Comparison of ENCODE assay signal across 9 cellular contexts in the genomic region with DNA sequence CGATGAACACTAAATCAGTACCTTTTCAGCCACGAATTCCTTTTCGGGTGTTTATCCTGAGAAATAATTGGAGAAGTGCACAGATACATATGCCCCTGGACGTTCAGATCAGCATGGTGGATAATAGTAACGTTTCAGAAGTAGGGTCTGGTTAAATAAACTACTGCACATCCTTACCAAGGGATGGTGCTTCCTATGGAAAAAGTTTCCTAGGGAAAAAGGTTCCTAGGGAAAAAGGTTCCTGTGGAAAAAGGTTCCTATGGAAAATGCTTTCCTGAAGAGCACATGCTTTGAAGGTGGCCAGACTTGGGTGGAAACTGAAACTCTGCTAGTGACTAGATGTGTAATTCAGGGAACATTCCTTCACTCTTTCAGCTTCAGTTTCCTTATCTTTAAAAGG. TPM values are rescaled to one million over a fixed set of nuclear protein-coding genes. Genes with fewer than 3 reads are reported as not detected.
DNase-seq lines count a peak whose midpoint lies in the region; ATAC-seq, FAIRE-seq and TF ChIP-seq lines count a peak whose summit lies in the region.
"Not testable (repeated sequence)": the region's sequence is repeated elsewhere in the genome, so short reads cannot be mapped to it uniquely, and the experiment has no call there.
"Had no signal": no experiment of that assay in that cellular context is flagged by ENCODE, and none has a peak within 500 bp of the region (broad histone marks: within the 10 kb centered on the region; RNA-seq: fewer than 3 reads in every experiment).

No MANE protein-coding gene starts in this region.

- not testable (repeated sequence) for H3K27me3 ChIP-seq in BLaER1 treated with 17β-estradiol and CSF1 and Interleukin-3, amounts not matched to agents 10 nM and 100 nM; HCT116 (ENCODE audit: insufficient read depth, low read length)

- not testable (repeated sequence) for H3K27me3 Mint-ChIP-seq in T-helper 17 cell; activated T-helper 17 cell treated with anti-CD3 and anti-CD28 coated beads, Interleukin-2, amount 50 U/mL, for 72 hours; central memory CD8-positive, alpha-beta T cell

- H3K36me3 ChIP-seq in BLaER1 treated with 17β-estradiol and CSF1 and Interleukin-3, amounts not matched to agents 10 nM and 100 nM; HCT116 (ENCODE audit: control insufficient read depth in 1 of 2, insufficient read depth in 2 of 2, low read length in 2 of 2): not testable (repeated sequence)

- not testable (repeated sequence) for BruUV-seq in HCT116 (replicated peaks; lab: Mats Ljungman, UMichigan)

- not testable (repeated sequence) for DNase-seq in GM12891 (ENCODE audit: insufficient read length, low spot score); T-helper 17 cell; central memory CD8-positive, alpha-beta T cell (ENCODE audit: low spot score in 2 of 2); stimulated activated effector memory CD8-positive, alpha-beta T cell treated with anti-CD3 and anti-CD28 coated beads, Interleukin-12 subunit alpha, Interleukin-12 subunit beta, amount 100 ng/mL, for 72 hours (ENCODE audit: low spot score in 2 of 2)
- peak; percentile 8 for DNase-seq in HCT116 (ENCODE audit: low read depth, low spot score)

- POLR2A ChIA-PET in HCT116 (lab: Charles Lee), result not testable (repeated sequence)

- intact Hi-C loops in HCT116 (cut with micrococcal nuclease), result loop anchor here (2.0 kb wide), 1 partner anchor 128 kb away; no protein-coding TSS in a partner anchor

- not testable (repeated sequence) for TF ChIP-seq POLR2A in GM12891 (IDR thresholded peaks at IDR 0.05; ENCODE audit: low read depth, low read length); HCT116 (IDR thresholded peaks at IDR 0.05; ENCODE audit: borderline replicate concordance, extremely low read depth, insufficient read depth, insufficient read length)

- not testable (repeated sequence) for TF ChIP-seq RAD21 in HCT116 (IDR thresholded peaks at IDR 0.05; ENCODE audit: low read depth)

- H4K20me1 ChIP-seq in BLaER1 treated with 17β-estradiol and CSF1 and Interleukin-3, amounts not matched to agents 10 nM and 100 nM; HCT116 (ENCODE audit: insufficient read depth): not testable (repeated sequence)

- H3K27ac Mint-ChIP-seq in T-helper 17 cell, result peak overlapping the region; percentile 34
- not testable (repeated sequence) for H3K27ac Mint-ChIP-seq in activated T-helper 17 cell treated with anti-CD3 and anti-CD28 coated beads, Interleukin-2, amount 50 U/mL, for 72 hours; stimulated activated effector memory CD8-positive, alpha-beta T cell treated with anti-CD3 and anti-CD28 coated beads, Interleukin-12 subunit alpha, Interleukin-12 subunit beta, amount 100 ng/mL, for 72 hours
- peak overlapping the region; percentile 56 for H3K27ac Mint-ChIP-seq in central memory CD8-positive, alpha-beta T cell (ENCODE audit: low read depth)

- H2AFZ ChIP-seq in HCT116 (ENCODE audit: low read depth, low read length, poor library complexity, severe bottlenecking), result not testable (repeated sequence)

- H3K36me3 Mint-ChIP-seq in T-helper 17 cell (ENCODE audit: low read depth); activated T-helper 17 cell treated with anti-CD3 and anti-CD28 coated beads, Interleukin-2, amount 50 U/mL, for 72 hours (ENCODE audit: low read depth); central memory CD8-positive, alpha-beta T cell (ENCODE audit: insufficient read depth); stimulated activated effector memory CD8-positive, alpha-beta T cell treated with anti-CD3 and anti-CD28 coated beads, Interleukin-12 subunit alpha, Interleukin-12 subunit beta, amount 100 ng/mL, for 72 hours: not testable (repeated sequence)

- not testable (repeated sequence) for H3K79me2 ChIP-seq in HCT116 (ENCODE audit: insufficient read depth, low read length)

- not testable (repeated sequence) for TF ChIP-seq CTCF in HCT116 (IDR thresholded peaks at IDR 0.05 in 2 of 3, conservative IDR thresholded peaks at IDR 0.05 in 1 of 3; ENCODE audit: borderline replicate concordance in 1 of 3, insufficient read depth in 1 of 3, low read depth in 2 of 3, low read length in 2 of 3)

- H3K4me2 ChIP-seq in BLaER1 treated with 17β-estradiol and CSF1 and Interleukin-3, amounts not matched to agents 10 nM and 100 nM, result peak overlapping the region in 7 of 11 experiments; percentile 56 to 76 (median 73); a peak in 11 of 22 replicates
- peak overlapping the region; percentile 88 for H3K4me2 ChIP-seq in HCT116 (ENCODE audit: low read length)

- peaks cover 13 to 30% (median 26%) of the 10 kb centered on the region in 10 experiments; a peak in 17 of 20 replicates for H3K4me1 ChIP-seq in BLaER1 treated with 17β-estradiol and CSF1 and Interleukin-3, amounts not matched to agents 10 nM and 100 nM
- peaks cover 7 to 13% of the 10 kb centered on the region in 2 experiments; a peak in 2 of 4 replicates for H3K4me1 ChIP-seq in HCT116 (ENCODE audit: control insufficient read depth in 1 of 2, insufficient read depth in 2 of 2, low read length in 2 of 2)

- not testable (repeated sequence) for H3K9me2 ChIP-seq in HCT116 (ENCODE audit: insufficient read depth)

- H3K9me3 Mint-ChIP-seq in activated T-helper 17 cell treated with anti-CD3 and anti-CD28 coated beads, Interleukin-2, amount 50 U/mL, for 72 hours; central memory CD8-positive, alpha-beta T cell; stimulated activated effector memory CD8-positive, alpha-beta T cell treated with anti-CD3 and anti-CD28 coated beads, Interleukin-12 subunit alpha, Interleukin-12 subunit beta, amount 100 ng/mL, for 72 hours: not testable (repeated sequence)

- not testable (repeated sequence) for H3K27ac ChIP-seq in BLaER1 treated with 17β-estradiol and CSF1 and Interleukin-3, amounts not matched to agents 10 nM and 100 nM
- 0 out of 2 replicates have a peak overlapping the region, but pooled peaks have one; percentile 2 for H3K27ac ChIP-seq in HCT116 (ENCODE audit: low read depth, low read length)

- peaks cover 19% of the 10 kb centered on the region for H3K4me1 Mint-ChIP-seq in T-helper 17 cell
- H3K4me1 Mint-ChIP-seq in activated T-helper 17 cell treated with anti-CD3 and anti-CD28 coated beads, Interleukin-2, amount 50 U/mL, for 72 hours, result peaks cover 15% of the 10 kb centered on the region
- H3K4me1 Mint-ChIP-seq in central memory CD8-positive, alpha-beta T cell, result peaks cover 13% of the 10 kb centered on the region
- H3K4me1 Mint-ChIP-seq in stimulated activated effector memory CD8-positive, alpha-beta T cell treated with anti-CD3 and anti-CD28 coated beads, Interleukin-12 subunit alpha, Interleukin-12 subunit beta, amount 100 ng/mL, for 72 hours, result peaks cover 17% of the 10 kb centered on the region

- ATAC-seq in HCT116, result peak; percentile 21; the same call in 1 of the 2 replicates
- ATAC-seq in T-helper 17 cell; activated T-helper 17 cell treated with anti-CD3 and anti-CD28 coated beads, Interleukin-2, amount 50 U/mL, for 72 hours (replicated peaks); central memory CD8-positive, alpha-beta T cell (replicated peaks; ENCODE audit: extremely low read depth, poor library complexity, severe bottlenecking); stimulated activated effector memory CD8-positive, alpha-beta T cell treated with anti-CD3 and anti-CD28 coated beads, Interleukin-12 subunit alpha, Interleukin-12 subunit beta, amount 100 ng/mL, for 72 hours: not testable (repeated sequence)

- not testable (repeated sequence) for H3K4me3 ChIP-seq in BLaER1 treated with 17β-estradiol and CSF1 and Interleukin-3, amounts not matched to agents 10 nM and 100 nM
- peak overlapping the region; percentile 43 to 46 for H3K4me3 ChIP-seq in HCT116 (replicated peaks in 1 of 2; ENCODE audit: low read depth in 1 of 2, low read length in 2 of 2)

- FAIRE-seq in GM12891 (lab: Jason Lieb, UNC), result peak; percentile 75

- not testable (repeated sequence) for H3K4me3 Mint-ChIP-seq in T-helper 17 cell; central memory CD8-positive, alpha-beta T cell
- H3K4me3 Mint-ChIP-seq in activated T-helper 17 cell treated with anti-CD3 and anti-CD28 coated beads, Interleukin-2, amount 50 U/mL, for 72 hours, result peak overlapping the region; percentile 27
- H3K4me3 Mint-ChIP-seq in stimulated activated effector memory CD8-positive, alpha-beta T cell treated with anti-CD3 and anti-CD28 coated beads, Interleukin-12 subunit alpha, Interleukin-12 subunit beta, amount 100 ng/mL, for 72 hours, result peak overlapping the region; percentile 16

- CTCF ChIA-PET in HCT116 (lab: Charles Lee), result interaction anchor here (1.2 kb wide), 1 partner anchor 165 kb away, joined by 3 read pairs; no protein-coding TSS in a partner anchor

- RAD21 ChIA-PET in HCT116 (lab: Charles Lee; ENCODE audit: low non-redundant PET in 1 of 2, low total read pairs in 2 of 2, uncharacterized antibody in 2 of 2, unreplicated experiment in 2 of 2), result not testable (repeated sequence)

- H3K9me3 ChIP-seq in BLaER1 treated with 17β-estradiol and CSF1 and Interleukin-3, amounts not matched to agents 10 nM and 100 nM (replicated peaks in 1 of 11); HCT116 (ENCODE audit: control insufficient read depth in 1 of 2, insufficient read depth in 1 of 2, low read depth in 1 of 2, low read length in 2 of 2); T-helper 17 cell (ENCODE audit: control insufficient read depth, low read length, poor library complexity, severe bottlenecking): not testable (repeated sequence)

- not testable (repeated sequence) for H3K9ac ChIP-seq in BLaER1 treated with 17β-estradiol and CSF1 and Interleukin-3, amounts not matched to agents 10 nM and 100 nM
- peak overlapping the region; percentile 28; the same call in 1 of the 2 replicates for H3K9ac ChIP-seq in HCT116 (ENCODE audit: low read length)

TF ChIP-seq in HCT116, 20 proteins besides CTCF, POLR2A, EP300 and RAD21:
- TF ChIP-seq CBX3 (IDR thresholded peaks at IDR 0.05; ENCODE audit: low read depth), result 0 out of 2 replicates have a peak, but pooled peaks have one; percentile 56

RNA-seq across cellular contexts. Expression of a gene that starts 28.3 kb away (rescaled TPM):
- 0.72 TPM for polyA plus RNA-seq in GM12891 (2012; ENCODE audit: low read depth, missing spikeins)
- 2.4 TPM for total RNA-seq in HCT116 (2021; ENCODE audit: unreplicated experiment)
- 2.1 and 2.7 TPM in 2 replicates for polyA plus RNA-seq in HCT116 (2012)
- total RNA-seq in T-helper 17 cell, result 10 to 100 TPM in 1 of 2 donors, 1 to 10 TPM in 1; 6.4 to 13.2 TPM
- total RNA-seq in activated T-helper 17 cell treated with anti-CD3 and anti-CD28 coated beads, Interleukin-2, amount 50 U/mL, for 72 hours, result 10 to 100 TPM in 1 of 2 donors, 1 to 10 TPM in 1; 3.8 to 14.4 TPM
- total RNA-seq: GM23248, H9 had no signal
- polyA plus RNA-seq: GM23248 had no signal
